ENCODE assay signal across 1 cellular context in genomic region chr12:103966736-103967135, GRCh38.
TF ChIP-seq lines count a peak whose summit lies in the region.

No MANE protein-coding gene starts in this region.

TF ChIP-seq in K562, 482 proteins besides CTCF, POLR2A, EP300 and RAD21 (continued from another document):
- TF ChIP-seq RREB1 (CRISPR knock-in tag; IDR thresholded peaks at IDR 0.05) = no peak
- TF ChIP-seq MXD1 (CRISPR knock-in tag; IDR thresholded peaks at IDR 0.05; ENCODE audit: borderline replicate concordance, poor library complexity, severe bottlenecking) = no peak
